ENCODE assay signal across 33 cellular contexts in the genomic region with DNA sequence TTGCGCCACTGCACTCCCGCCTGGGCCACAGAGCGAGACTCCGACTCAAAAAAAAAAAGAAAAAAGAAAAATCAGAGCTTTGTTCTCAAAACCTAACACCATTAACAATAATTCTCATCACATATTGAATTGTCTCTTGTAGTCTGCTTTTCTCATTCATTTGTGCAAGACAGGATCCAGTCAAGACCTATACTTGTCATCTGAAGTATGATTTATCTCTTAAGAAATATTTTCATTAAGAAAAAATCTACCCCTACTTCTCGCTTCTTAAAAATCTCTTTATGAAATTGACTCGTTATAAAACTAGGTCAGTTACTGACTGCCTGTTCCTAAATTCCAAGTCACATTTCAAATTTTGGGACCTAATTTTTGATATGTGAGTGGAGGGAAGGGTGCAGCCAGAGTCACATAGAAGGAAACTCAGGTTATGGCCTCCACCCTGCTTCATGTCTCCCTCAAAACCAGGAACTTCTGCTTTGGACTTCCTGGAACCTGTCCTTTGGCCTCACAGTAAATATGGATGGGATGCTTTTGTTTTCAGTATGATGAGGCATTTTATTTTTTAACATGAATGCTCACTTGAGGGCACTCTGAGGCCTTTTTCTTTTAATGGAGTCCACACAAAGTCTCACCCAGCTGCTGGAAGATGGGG. TPM values are rescaled to one million over a fixed set of nuclear protein-coding genes. Genes with fewer than 3 reads are reported as not detected.
DNase-seq lines count a peak whose midpoint lies in the region; ATAC-seq, FAIRE-seq and TF ChIP-seq lines count a peak whose summit lies in the region.
"Had no signal": no experiment of that assay in that cellular context is flagged by ENCODE, and none has a peak within 500 bp of the region (broad histone marks: within the 10 kb centered on the region; RNA-seq: fewer than 3 reads in every experiment).

No MANE protein-coding gene starts in this region.

- H3K9me3 ChIP-seq in Panc1 (ENCODE audit: control insufficient read depth, insufficient read depth, low read depth, low read length) = peaks cover 9% of the 10 kb centered on the region; the same call in 1 of the 2 replicates
- H3K9me3 ChIP-seq in hepatocyte (ENCODE audit: low read depth) = no peaks in the 10 kb centered on the region
- no peaks in the 10 kb centered on the region for H3K9me3 ChIP-seq in transverse colon
- H3K9me3 ChIP-seq: ascending aorta, right atrium auricular region had no signal

- TF ChIP-seq POLR2A in transverse colon (IDR thresholded peaks at IDR 0.05) = no peak

- ATAC-seq in Panc1 = peak; percentile 33; the same call in 1 of the 2 replicates
- ATAC-seq: activated CD8-positive, alpha-beta memory T cell treated with anti-CD3 and anti-CD28 coated beads, Interleukin-2, amount 10 ng/mL, durations not matched to agents 7 days and 5 days; activated T-cell treated with anti-CD3 and anti-CD28 coated beads, Interleukin-2, amount 50 U/mL, for 4 hours; stimulated activated naive CD8-positive, alpha-beta T cell treated with anti-CD3 and anti-CD28 coated beads, Interleukin-15, amount 100 ng/mL, for 72 hours had no signal

- intact Hi-C loops in Panc1 (cut with micrococcal nuclease; ENCODE audit: unreplicated experiment) (no loop called here), transverse colon (cut with DNase I; ENCODE audit: low total_unique reads) (no loop called here)

- no peak for FAIRE-seq in frontal cortex (lab: Jason Lieb, UNC)
- FAIRE-seq: GM18507, GM19239 had no signal

- POLR2A ChIA-PET in Panc1 (lab: Charles Lee) = no interaction called here

- H3K27me3 ChIP-seq in Panc1 (ENCODE audit: control insufficient read depth, insufficient read depth, low read length) (no peaks in the 10 kb centered on the region), hepatocyte (no peaks in the 10 kb centered on the region), transverse colon (no peaks in the 10 kb centered on the region)
- H3K27me3 ChIP-seq: ascending aorta, left lung, right atrium auricular region had no signal

- no peaks in the 10 kb centered on the region for H3K9me2 ChIP-seq in hepatocyte (replicated peaks; ENCODE audit: insufficient read depth)

- no peak overlapping the region for H3K4me2 ChIP-seq in hepatocyte

- no peak for TF ChIP-seq EP300 in transverse colon (IDR thresholded peaks at IDR 0.05; ENCODE audit: low read depth)

- no TSS peak for BruUV-seq in Panc1 (replicated peaks; lab: Mats Ljungman, UMichigan)

- H2AFZ ChIP-seq in hepatocyte = no peak overlapping the region

- DNase-seq in SKM-1 treated with dmso at 0.1 percent for 144 hours (lab: John Stamatoyannopoulos, UW; ENCODE audit: unreplicated experiment) (peak; percentile 2), SKM-1 (lab: John Stamatoyannopoulos, UW; ENCODE audit: unreplicated experiment) (no peak), Panc1 (ENCODE audit: low read depth, low spot score) (no peak), hepatocyte (ENCODE audit: low spot score) (no peak), transverse colon (no peak), GM19240 (ENCODE audit: insufficient read length, low spot score) (no peak), HT-29 (ENCODE audit: low spot score) (no peak), frontal cortex (ENCODE audit: low spot score in 2 of 2) (no peak)
- DNase-seq: activated CD8-positive, alpha-beta memory T cell treated with anti-CD3 and anti-CD28 coated beads, Interleukin-2, amount 10 ng/mL, durations not matched to agents 7 days and 5 days; activated gamma-delta T cell; activated naive CD8-positive, alpha-beta T cell treated with anti-CD3 and anti-CD28 coated beads, Interleukin-2, amount 10 ng/mL, durations not matched to agents 7 days and 5 days; activated T-cell treated with anti-CD3 and anti-CD28 coated beads, Interleukin-2, amount 50 U/mL, for 4 hours; effector CD4-positive, alpha-beta T cell; KBM-7; left lung; mesendoderm; MM.1S; NCI-H1417 treated with DMSO at 0.1 percent for 48 hours; NCI-H2081; NCI-H2227 treated with DMSO at 0.1 percent for 48 hours; NCI-H526; posterior cingulate gyrus; stimulated activated CD4-positive, alpha-beta T cell treated with anti-CD3 and anti-CD28 coated beads, Interleukin-2, amount 100 ng/mL, for 24 hours; stimulated activated naive CD8-positive, alpha-beta T cell treated with anti-CD3 and anti-CD28 coated beads, Interleukin-15, amount 100 ng/mL, for 72 hours; T-helper 1 cell had no signal

- CTCF ChIA-PET in Panc1 (lab: Charles Lee) = no interaction called here

- WGBS in hepatocyte (ENCODE audit: low lambda C conversion rate, missing lambda C conversion rate) = 95% methylated on average over 6 of the region's 6 CpGs
- 83 to 87% methylated on average over 2 to 6 of the region's 6 CpGs for WGBS in transverse colon (ENCODE audit: low coverage in 1 of 2), 2 donors

- H3K4me1 ChIP-seq in Panc1 (ENCODE audit: control insufficient read depth, insufficient read depth, low read length) = peaks cover 4% of the 10 kb centered on the region
- H3K4me1 ChIP-seq in hepatocyte (ENCODE audit: insufficient read depth) = no peaks in the 10 kb centered on the region
- peaks cover 0 to 21% (median 7%) of the 10 kb centered on the region in 4 donors for H3K4me1 ChIP-seq in transverse colon
- H3K4me1 ChIP-seq: ascending aorta, right atrium auricular region had no signal

- H3K27ac ChIP-seq in Panc1 (ENCODE audit: low read length) (peak overlapping the region; percentile 72), hepatocyte (peak overlapping the region; percentile 70), transverse colon (peak overlapping the region; percentile 80 to 83 (median 82))
- H3K27ac ChIP-seq: ascending aorta, left lung, right atrium auricular region had no signal

- peaks cover 25% of the 10 kb centered on the region for H3K79me2 ChIP-seq in hepatocyte

- no peaks in the 10 kb centered on the region for H4K20me1 ChIP-seq in hepatocyte (ENCODE audit: insufficient read depth, poor library complexity, severe bottlenecking)

- in situ Hi-C loops in Panc1 (cut with HindIII; ENCODE audit: low pct_unique_long_range_greater_than_20kb, low sequenced_read_pairs) (no loop called here), transverse colon (cut with MboI; ENCODE audit: low pct_ligation_motif_present in 1 of 4, low pct_unique_long_range_greater_than_20kb in 1 of 4, low sequenced_read_pairs in 3 of 4) (no loop called here)

- H3K36me3 ChIP-seq in Panc1 (ENCODE audit: control insufficient read depth, insufficient read depth, low read length) (no peaks in the 10 kb centered on the region), hepatocyte (replicated peaks; ENCODE audit: insufficient read depth, low read depth) (no peaks in the 10 kb centered on the region), transverse colon (peaks cover 0 to 18% (median 8%) of the 10 kb centered on the region in 4 donors)

- TF ChIP-seq CTCF in Panc1 (IDR thresholded peaks at IDR 0.05) (no peak), hepatocyte (IDR thresholded peaks at IDR 0.05; ENCODE audit: poor library complexity) (no peak), transverse colon (IDR thresholded peaks at IDR 0.05) (no peak)

- H3K4me3 ChIP-seq in Panc1 (ENCODE audit: low read depth in 2 of 2, low read length in 2 of 2) = no peak overlapping the region
- no peak overlapping the region for H3K4me3 ChIP-seq in hepatocyte
- no peak overlapping the region for H3K4me3 ChIP-seq in transverse colon
- H3K4me3 ChIP-seq: ascending aorta, left lung, right atrium auricular region had no signal

RNA-seq across cellular contexts. Expression of gene ZNF169, which starts 18.9 kb away (rescaled TPM):
- 3.1 TPM for total RNA-seq in Panc1 (2021; ENCODE audit: unreplicated experiment)
- 1.2 TPM for polyA plus RNA-seq in Panc1 (2012; ENCODE audit: insufficient read length)
- total RNA-seq in hepatocyte = 3.1 and 3.6 TPM in 2 replicates
- polyA plus RNA-seq in hepatocyte = 2.4 and 6.0 TPM in 2 replicates
- total RNA-seq in transverse colon = 10 to 100 TPM in 3 of 4 donors, 1 to 10 TPM in 1; 8.6 to 67.3 (median 26.3) TPM
- 7.3 and 7.6 TPM in 2 replicates for total RNA-seq in HT-29 (2014; rRNA removed; shearing (Covaris generic))
- total RNA-seq in frontal cortex = 9.4 TPM

RNA-seq across cellular contexts. Expression of gene NUTM2F, which starts 50.4 kb away (rescaled TPM):
- total RNA-seq in Panc1 (2021; ENCODE audit: unreplicated experiment) = not detected
- not detected for polyA plus RNA-seq in Panc1 (2012; ENCODE audit: insufficient read length)
- total RNA-seq in hepatocyte = 0.32 and 0.87 TPM in 2 replicates
- polyA plus RNA-seq in hepatocyte = 0.29 and 0.89 TPM in 2 replicates
- total RNA-seq in transverse colon = not detected
- total RNA-seq in HT-29 (2014; rRNA removed; shearing (Covaris generic)) = not detected in 2 replicates
- not detected for total RNA-seq in frontal cortex
- total RNA-seq: A172; activated CD8-positive, alpha-beta memory T cell treated with anti-CD3 and anti-CD28 coated beads, Interleukin-2, amount 10 ng/mL, durations not matched to agents 7 days and 5 days; activated naive CD8-positive, alpha-beta T cell treated with anti-CD3 and anti-CD28 coated beads, Interleukin-2, amount 10 ng/mL, durations not matched to agents 7 days and 5 days; activated T-cell treated with anti-CD3 and anti-CD28 coated beads, Interleukin-2, amount 50 U/mL, for 4 hours; ascending aorta; epithelial cell of proximal tubule; left lung; right atrium auricular region; RPMI7951; SK-MEL-5 had no signal
